In the genomic region with DNA sequence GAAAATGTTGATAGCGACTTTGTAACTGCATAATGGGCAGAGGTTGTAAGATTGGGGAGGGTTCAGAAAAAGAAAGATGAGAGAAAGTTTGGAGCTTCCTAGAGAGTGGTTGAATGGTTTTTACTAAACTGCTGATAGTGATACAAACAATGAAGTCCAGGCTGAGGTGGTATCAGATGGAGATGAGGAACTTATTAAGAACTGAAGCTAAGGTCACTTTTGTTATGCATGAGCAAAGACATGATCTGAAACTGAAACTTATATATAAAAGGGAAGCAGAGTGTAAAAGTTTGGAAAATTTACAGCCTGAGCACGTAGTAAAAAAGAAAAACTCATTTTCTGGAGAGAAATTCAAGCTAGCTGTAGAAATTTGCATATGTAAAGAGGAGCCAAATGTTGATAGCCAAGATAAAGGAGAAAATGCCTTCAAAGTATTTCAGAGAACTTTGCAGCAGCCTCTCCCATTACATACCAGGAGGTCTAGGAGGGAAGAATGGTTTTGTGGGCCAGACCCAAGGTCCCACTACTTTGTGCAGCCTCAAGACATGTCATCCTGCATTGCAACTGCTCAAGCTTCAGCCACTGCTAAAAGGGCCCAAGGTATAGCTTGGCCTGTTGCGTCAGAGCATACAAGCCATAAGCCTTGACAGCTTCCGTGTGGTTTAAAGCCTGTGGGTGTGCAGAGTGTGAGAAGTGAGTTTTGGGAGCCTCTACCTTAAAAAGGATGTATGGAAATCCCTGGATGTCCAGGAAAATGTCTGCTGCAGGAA, we compare ENCODE assay signal across 16 cellular contexts.
DNase-seq lines count a peak whose midpoint lies in the region; ATAC-seq and TF ChIP-seq lines count a peak whose summit lies in the region.
"Had no signal": no experiment of that assay in that cellular context is flagged by ENCODE, and none has a peak within 500 bp of the region (broad histone marks: within the 10 kb centered on the region; RNA-seq: fewer than 3 reads in every experiment).

No MANE protein-coding gene starts in this region.

- peak; percentile 56 to 90 for DNase-seq in NOMO-1 (lab: John Stamatoyannopoulos, UW; ENCODE audit: unreplicated experiment in 2 of 2)
- DNase-seq in spleen, result no peak
- no peak for DNase-seq in ecto neural progenitor cell (ENCODE audit: low spot score)
- DNase-seq in SJCRH30, result no peak
- DNase-seq: activated CD8-positive, alpha-beta T cell treated with anti-CD3 and anti-CD28 coated beads for 36 hours; heart left ventricle; NCI-H146; PC-3; T-helper 2 cell; trophoblast cell had no signal

- no peak overlapping the region for H3K4me3 ChIP-seq in spleen
- no peak overlapping the region for H3K4me3 ChIP-seq in SJCRH30
- H3K4me3 ChIP-seq: heart left ventricle, skin epidermis had no signal

- H3K36me3 ChIP-seq in spleen (no peaks in the 10 kb centered on the region), SJCRH30 (no peaks in the 10 kb centered on the region)
- H3K36me3 ChIP-seq: heart left ventricle had no signal

- H3K4me1 ChIP-seq in spleen, result peaks cover 0 to 8% (median 0%) of the 10 kb centered on the region in 6 donors
- H3K4me1 ChIP-seq in SJCRH30, result no peaks in the 10 kb centered on the region
- H3K4me1 ChIP-seq: heart left ventricle had no signal

- no peak for TF ChIP-seq CTCF in spleen (IDR thresholded peaks at IDR 0.05 in 8 of 11, conservative IDR thresholded peaks at IDR 0.05 in 3 of 11)

- 51 to 63% (median 57%) methylated on average over 4 of the region's 4 CpGs for WGBS in spleen, 5 donors

- ATAC-seq in GM19452 (IDR thresholded peaks at IDR 0.05; ENCODE audit: unreplicated experiment) (peak; percentile 52), HG02885 (IDR thresholded peaks at IDR 0.05; ENCODE audit: poor library complexity, unreplicated experiment) (peak; percentile 65), HG02798 (IDR thresholded peaks at IDR 0.05; ENCODE audit: poor library complexity, unreplicated experiment) (no peak), GM19035 (IDR thresholded peaks at IDR 0.05; ENCODE audit: unreplicated experiment) (no peak)
- ATAC-seq: activated CD8-positive, alpha-beta T cell treated with anti-CD3 and anti-CD28 coated beads for 36 hours; heart left ventricle; left lobe of liver; PC-3 had no signal

- H3K27me3 ChIP-seq in spleen (replicated peaks in 1 of 7) (no peaks in the 10 kb centered on the region), SJCRH30 (no peaks in the 10 kb centered on the region)
- H3K27me3 ChIP-seq: heart left ventricle had no signal

- no peak for TF ChIP-seq POLR2A in spleen (IDR thresholded peaks at IDR 0.05)

- H3K27ac ChIP-seq in spleen (peak overlapping the region in 6 of 8 donors; percentile 14 to 74 (median 59)), SJCRH30 (no peak overlapping the region)
- H3K27ac ChIP-seq: heart left ventricle, skin epidermis had no signal

- peaks cover 0 to 37% (median 13%) of the 10 kb centered on the region in 8 donors for H3K9me3 ChIP-seq in spleen
- H3K9me3 ChIP-seq in SJCRH30 (replicated peaks), result no peaks in the 10 kb centered on the region

- intact Hi-C loops in spleen (cut with DNase I; ENCODE audit: low total_unique reads), result no loop called here

Comparison
In these comparisons a context has a peak if more than half of its experiments do, and no peak if none do; other contexts are left out.
1. ATAC-seq: peak in GM19452 (single experiment) and HG02885 (single experiment); none in HG02798 (single experiment) and GM19035 (single experiment).
2. DNase-seq: peak in NOMO-1 (2 of 2); none in spleen (single experiment), ecto neural progenitor cell (single experiment) and SJCRH30 (0 of 2).